Comparison of ENCODE assay signal across 1 cellular context in the genomic region with DNA sequence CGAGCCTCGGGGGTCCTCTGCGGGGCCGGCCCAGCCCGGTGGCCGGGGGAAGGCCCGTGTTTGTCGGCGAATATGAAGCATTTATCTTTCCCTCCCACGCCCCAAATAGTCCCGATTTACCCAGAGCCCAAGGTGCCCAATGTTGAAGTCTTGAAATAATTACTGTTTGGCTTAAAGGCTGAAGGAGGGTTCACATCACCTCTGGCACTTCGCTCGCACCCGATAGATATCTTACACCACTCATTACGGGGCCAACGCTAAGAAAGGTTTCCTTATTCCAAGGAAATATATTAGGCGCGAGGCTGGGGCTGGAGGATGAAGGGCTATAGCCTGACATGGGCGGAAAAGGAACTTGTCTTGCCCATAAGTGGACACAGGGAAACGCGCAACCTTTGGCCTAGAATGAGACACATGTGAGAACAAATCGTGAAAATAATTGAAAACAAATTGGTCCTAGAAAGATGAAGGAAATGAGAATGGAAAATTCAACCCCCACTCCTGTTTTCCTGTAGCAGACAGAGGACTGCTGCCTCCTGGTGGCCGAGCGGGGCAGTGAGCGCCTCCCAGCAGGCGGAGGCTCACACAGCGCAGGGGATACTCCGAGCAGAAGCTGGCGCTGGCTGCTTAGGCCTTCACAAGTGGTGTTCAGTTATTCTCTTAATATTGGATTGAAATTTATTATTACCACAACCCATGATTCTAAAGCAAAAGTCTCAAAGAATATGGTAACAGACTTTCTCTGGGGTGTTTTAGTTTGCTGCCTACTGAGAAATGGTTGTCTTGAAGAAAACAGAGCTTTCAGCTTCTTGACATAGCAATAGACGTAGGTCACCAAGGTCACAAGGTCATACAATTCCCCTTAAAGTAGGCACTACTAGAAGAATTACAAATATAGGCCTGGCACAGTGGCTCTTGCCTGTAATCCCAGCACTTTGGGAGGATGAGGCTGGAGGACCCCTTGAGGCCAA.
TF ChIP-seq lines count a peak whose summit lies in the region.

No MANE protein-coding gene starts in this region.

TF ChIP-seq in HEK293, 187 proteins besides CTCF, POLR2A, EP300 and RAD21 (continued from another document and continues in another):
- 0 out of 2 replicates have a peak, but pooled peaks have one; percentile 29 for TF ChIP-seq ZNF660 (tag by site-specific recombination; IDR thresholded peaks at IDR 0.05)
- TF ChIP-seq, protein P1, sequence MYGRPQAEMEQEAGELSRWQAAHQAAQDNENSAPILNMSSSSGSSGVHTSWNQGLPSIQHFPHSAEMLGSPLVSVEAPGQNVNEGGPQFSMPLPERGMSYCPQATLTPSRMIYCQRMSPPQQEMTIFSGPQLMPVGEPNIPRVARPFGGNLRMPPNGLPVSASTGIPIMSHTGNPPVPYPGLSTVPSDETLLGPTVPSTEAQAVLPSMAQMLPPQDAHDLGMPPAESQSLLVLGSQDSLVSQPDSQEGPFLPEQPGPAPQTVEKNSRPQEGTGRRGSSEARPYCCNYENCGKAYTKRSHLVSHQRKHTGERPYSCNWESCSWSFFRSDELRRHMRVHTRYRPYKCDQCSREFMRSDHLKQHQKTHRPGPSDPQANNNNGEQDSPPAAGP (tag by site-specific recombination; IDR thresholded peaks at IDR 0.05): no peak
- TF ChIP-seq, protein P2, sequence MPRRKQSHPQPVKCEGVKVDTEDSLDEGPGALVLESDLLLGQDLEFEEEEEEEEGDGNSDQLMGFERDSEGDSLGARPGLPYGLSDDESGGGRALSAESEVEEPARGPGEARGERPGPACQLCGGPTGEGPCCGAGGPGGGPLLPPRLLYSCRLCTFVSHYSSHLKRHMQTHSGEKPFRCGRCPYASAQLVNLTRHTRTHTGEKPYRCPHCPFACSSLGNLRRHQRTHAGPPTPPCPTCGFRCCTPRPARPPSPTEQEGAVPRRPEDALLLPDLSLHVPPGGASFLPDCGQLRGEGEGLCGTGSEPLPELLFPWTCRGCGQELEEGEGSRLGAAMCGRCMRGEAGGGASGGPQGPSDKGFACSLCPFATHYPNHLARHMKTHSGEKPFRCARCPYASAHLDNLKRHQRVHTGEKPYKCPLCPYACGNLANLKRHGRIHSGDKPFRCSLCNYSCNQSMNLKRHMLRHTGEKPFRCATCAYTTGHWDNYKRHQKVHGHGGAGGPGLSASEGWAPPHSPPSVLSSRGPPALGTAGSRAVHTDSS (tag by site-specific recombination; IDR thresholded peaks at IDR 0.05): no peak
- TF ChIP-seq, protein P3, sequence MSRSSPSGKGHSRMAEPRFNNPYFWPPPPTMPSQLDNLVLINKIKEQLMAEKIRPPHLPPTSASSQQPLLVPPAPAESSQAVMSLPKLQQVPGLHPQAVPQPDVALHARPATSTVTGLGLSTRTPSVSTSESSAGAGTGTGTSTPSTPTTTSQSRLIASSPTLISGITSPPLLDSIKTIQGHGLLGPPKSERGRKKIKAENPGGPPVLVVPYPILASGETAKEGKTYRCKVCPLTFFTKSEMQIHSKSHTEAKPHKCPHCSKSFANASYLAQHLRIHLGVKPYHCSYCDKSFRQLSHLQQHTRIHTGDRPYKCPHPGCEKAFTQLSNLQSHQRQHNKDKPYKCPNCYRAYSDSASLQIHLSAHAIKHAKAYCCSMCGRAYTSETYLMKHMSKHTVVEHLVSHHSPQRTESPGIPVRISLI (tag by site-specific recombination; IDR thresholded peaks at IDR 0.05): no peak
- no peak for TF ChIP-seq HOXA7 (CRISPR knock-in tag; IDR thresholded peaks at IDR 0.05; ENCODE audit: borderline replicate concordance)
- TF ChIP-seq ZBTB8A (tag by site-specific recombination; IDR thresholded peaks at IDR 0.05): peak; percentile 53
- TF ChIP-seq, protein P4, sequence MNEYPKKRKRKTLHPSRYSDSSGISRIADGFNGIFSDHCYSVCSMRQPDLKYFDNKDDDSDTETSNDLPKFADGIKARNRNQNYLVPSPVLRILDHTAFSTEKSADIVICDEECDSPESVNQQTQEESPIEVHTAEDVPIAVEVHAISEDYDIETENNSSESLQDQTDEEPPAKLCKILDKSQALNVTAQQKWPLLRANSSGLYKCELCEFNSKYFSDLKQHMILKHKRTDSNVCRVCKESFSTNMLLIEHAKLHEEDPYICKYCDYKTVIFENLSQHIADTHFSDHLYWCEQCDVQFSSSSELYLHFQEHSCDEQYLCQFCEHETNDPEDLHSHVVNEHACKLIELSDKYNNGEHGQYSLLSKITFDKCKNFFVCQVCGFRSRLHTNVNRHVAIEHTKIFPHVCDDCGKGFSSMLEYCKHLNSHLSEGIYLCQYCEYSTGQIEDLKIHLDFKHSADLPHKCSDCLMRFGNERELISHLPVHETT (tag by site-specific recombination; IDR thresholded peaks at IDR 0.05): no peak
- no peak for TF ChIP-seq BCL11B (tag by site-specific recombination; IDR thresholded peaks at IDR 0.05; ENCODE audit: low read depth)
- 0 out of 2 replicates have a peak, but pooled peaks have one; percentile 13 for TF ChIP-seq ZBTB20 (tag by site-specific recombination; IDR thresholded peaks at IDR 0.05)
- no peak for TF ChIP-seq SALL2 (tag by site-specific recombination; IDR thresholded peaks at IDR 0.05; ENCODE audit: borderline replicate concordance)
- 0 out of 2 replicates have a peak, but pooled peaks have one; percentile 2 for TF ChIP-seq GLIS2 (tag by site-specific recombination; IDR thresholded peaks at IDR 0.05)
- TF ChIP-seq, protein P5, sequence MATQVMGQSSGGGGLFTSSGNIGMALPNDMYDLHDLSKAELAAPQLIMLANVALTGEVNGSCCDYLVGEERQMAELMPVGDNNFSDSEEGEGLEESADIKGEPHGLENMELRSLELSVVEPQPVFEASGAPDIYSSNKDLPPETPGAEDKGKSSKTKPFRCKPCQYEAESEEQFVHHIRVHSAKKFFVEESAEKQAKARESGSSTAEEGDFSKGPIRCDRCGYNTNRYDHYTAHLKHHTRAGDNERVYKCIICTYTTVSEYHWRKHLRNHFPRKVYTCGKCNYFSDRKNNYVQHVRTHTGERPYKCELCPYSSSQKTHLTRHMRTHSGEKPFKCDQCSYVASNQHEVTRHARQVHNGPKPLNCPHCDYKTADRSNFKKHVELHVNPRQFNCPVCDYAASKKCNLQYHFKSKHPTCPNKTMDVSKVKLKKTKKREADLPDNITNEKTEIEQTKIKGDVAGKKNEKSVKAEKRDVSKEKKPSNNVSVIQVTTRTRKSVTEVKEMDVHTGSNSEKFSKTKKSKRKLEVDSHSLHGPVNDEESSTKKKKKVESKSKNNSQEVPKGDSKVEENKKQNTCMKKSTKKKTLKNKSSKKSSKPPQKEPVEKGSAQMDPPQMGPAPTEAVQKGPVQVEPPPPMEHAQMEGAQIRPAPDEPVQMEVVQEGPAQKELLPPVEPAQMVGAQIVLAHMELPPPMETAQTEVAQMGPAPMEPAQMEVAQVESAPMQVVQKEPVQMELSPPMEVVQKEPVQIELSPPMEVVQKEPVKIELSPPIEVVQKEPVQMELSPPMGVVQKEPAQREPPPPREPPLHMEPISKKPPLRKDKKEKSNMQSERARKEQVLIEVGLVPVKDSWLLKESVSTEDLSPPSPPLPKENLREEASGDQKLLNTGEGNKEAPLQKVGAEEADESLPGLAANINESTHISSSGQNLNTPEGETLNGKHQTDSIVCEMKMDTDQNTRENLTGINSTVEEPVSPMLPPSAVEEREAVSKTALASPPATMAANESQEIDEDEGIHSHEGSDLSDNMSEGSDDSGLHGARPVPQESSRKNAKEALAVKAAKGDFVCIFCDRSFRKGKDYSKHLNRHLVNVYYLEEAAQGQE (tag by site-specific recombination; IDR thresholded peaks at IDR 0.05): no peak
- TF ChIP-seq GLI4 (tag by site-specific recombination; IDR thresholded peaks at IDR 0.05): no peak
- TF ChIP-seq, protein P6, sequence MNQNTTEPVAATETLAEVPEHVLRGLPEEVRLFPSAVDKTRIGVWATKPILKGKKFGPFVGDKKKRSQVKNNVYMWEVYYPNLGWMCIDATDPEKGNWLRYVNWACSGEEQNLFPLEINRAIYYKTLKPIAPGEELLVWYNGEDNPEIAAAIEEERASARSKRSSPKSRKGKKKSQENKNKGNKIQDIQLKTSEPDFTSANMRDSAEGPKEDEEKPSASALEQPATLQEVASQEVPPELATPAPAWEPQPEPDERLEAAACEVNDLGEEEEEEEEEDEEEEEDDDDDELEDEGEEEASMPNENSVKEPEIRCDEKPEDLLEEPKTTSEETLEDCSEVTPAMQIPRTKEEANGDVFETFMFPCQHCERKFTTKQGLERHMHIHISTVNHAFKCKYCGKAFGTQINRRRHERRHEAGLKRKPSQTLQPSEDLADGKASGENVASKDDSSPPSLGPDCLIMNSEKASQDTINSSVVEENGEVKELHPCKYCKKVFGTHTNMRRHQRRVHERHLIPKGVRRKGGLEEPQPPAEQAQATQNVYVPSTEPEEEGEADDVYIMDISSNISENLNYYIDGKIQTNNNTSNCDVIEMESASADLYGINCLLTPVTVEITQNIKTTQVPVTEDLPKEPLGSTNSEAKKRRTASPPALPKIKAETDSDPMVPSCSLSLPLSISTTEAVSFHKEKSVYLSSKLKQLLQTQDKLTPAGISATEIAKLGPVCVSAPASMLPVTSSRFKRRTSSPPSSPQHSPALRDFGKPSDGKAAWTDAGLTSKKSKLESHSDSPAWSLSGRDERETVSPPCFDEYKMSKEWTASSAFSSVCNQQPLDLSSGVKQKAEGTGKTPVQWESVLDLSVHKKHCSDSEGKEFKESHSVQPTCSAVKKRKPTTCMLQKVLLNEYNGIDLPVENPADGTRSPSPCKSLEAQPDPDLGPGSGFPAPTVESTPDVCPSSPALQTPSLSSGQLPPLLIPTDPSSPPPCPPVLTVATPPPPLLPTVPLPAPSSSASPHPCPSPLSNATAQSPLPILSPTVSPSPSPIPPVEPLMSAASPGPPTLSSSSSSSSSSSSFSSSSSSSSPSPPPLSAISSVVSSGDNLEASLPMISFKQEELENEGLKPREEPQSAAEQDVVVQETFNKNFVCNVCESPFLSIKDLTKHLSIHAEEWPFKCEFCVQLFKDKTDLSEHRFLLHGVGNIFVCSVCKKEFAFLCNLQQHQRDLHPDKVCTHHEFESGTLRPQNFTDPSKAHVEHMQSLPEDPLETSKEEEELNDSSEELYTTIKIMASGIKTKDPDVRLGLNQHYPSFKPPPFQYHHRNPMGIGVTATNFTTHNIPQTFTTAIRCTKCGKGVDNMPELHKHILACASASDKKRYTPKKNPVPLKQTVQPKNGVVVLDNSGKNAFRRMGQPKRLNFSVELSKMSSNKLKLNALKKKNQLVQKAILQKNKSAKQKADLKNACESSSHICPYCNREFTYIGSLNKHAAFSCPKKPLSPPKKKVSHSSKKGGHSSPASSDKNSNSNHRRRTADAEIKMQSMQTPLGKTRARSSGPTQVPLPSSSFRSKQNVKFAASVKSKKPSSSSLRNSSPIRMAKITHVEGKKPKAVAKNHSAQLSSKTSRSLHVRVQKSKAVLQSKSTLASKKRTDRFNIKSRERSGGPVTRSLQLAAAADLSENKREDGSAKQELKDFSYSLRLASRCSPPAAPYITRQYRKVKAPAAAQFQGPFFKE (tag by site-specific recombination; IDR thresholded peaks at IDR 0.05; ENCODE audit: borderline replicate concordance): no peak
- no peak for TF ChIP-seq ZNF16 (tag by site-specific recombination; IDR thresholded peaks at IDR 0.05; ENCODE audit: low read depth)
- TF ChIP-seq ZNF214 (tag by site-specific recombination; IDR thresholded peaks at IDR 0.05; ENCODE audit: borderline replicate concordance): no peak
- TF ChIP-seq ZBTB17 (tag by site-specific recombination; IDR thresholded peaks at IDR 0.05): 0 out of 2 replicates have a peak, but pooled peaks have one; percentile 15
- no peak for TF ChIP-seq ZBTB21 (tag by site-specific recombination; IDR thresholded peaks at IDR 0.05)
- TF ChIP-seq ZBTB7A (tag by site-specific recombination; IDR thresholded peaks at IDR 0.05; ENCODE audit: low read depth): no peak
- peak; percentile 19; the same call in 1 of the 2 replicates for TF ChIP-seq GLIS1 (tag by site-specific recombination; IDR thresholded peaks at IDR 0.05)
- TF ChIP-seq ZNF2 (tag by site-specific recombination; IDR thresholded peaks at IDR 0.05): no peak
- TF ChIP-seq PRDM1 (tag by site-specific recombination; IDR thresholded peaks at IDR 0.05): peak; percentile 58; the same call in 1 of the 2 replicates
- TF ChIP-seq ZNF335 (tag by site-specific recombination; conservative IDR thresholded peaks at IDR 0.05): peak; percentile 97
- peak; percentile 74 for TF ChIP-seq ZNF366 (tag by site-specific recombination; conservative IDR thresholded peaks at IDR 0.05)
- no peak for TF ChIP-seq ZNF510 (tag by site-specific recombination; IDR thresholded peaks at IDR 0.05; ENCODE audit: insufficient replicate concordance)
- TF ChIP-seq ZNF596 (tag by site-specific recombination; IDR thresholded peaks at IDR 0.05): no peak
- TF ChIP-seq, protein P7, sequence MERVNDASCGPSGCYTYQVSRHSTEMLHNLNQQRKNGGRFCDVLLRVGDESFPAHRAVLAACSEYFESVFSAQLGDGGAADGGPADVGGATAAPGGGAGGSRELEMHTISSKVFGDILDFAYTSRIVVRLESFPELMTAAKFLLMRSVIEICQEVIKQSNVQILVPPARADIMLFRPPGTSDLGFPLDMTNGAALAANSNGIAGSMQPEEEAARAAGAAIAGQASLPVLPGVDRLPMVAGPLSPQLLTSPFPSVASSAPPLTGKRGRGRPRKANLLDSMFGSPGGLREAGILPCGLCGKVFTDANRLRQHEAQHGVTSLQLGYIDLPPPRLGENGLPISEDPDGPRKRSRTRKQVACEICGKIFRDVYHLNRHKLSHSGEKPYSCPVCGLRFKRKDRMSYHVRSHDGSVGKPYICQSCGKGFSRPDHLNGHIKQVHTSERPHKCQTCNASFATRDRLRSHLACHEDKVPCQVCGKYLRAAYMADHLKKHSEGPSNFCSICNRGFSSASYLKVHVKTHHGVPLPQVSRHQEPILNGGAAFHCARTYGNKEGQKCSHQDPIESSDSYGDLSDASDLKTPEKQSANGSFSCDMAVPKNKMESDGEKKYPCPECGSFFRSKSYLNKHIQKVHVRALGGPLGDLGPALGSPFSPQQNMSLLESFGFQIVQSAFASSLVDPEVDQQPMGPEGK (tag by site-specific recombination; IDR thresholded peaks at IDR 0.05): no peak
- TF ChIP-seq IKZF3 (tag by site-specific recombination; IDR thresholded peaks at IDR 0.05): 0 out of 2 replicates have a peak, but pooled peaks have one; percentile 76
- TF ChIP-seq KLF1 (tag by site-specific recombination; IDR thresholded peaks at IDR 0.05): no peak
- no peak for TF ChIP-seq ZNF707 (tag by site-specific recombination; IDR thresholded peaks at IDR 0.05)
- TF ChIP-seq ZNF654 (tag by site-specific recombination; IDR thresholded peaks at IDR 0.05; ENCODE audit: low read depth): peak; percentile 49
- TF ChIP-seq ZNF670 (tag by site-specific recombination; IDR thresholded peaks at IDR 0.05; ENCODE audit: low read depth): no peak
- TF ChIP-seq ZNF792 (tag by site-specific recombination; IDR thresholded peaks at IDR 0.05): no peak
- TF ChIP-seq ZNF837 (tag by site-specific recombination; IDR thresholded peaks at IDR 0.05): no peak
- no peak for TF ChIP-seq MEIS1 (CRISPR knock-in tag; IDR thresholded peaks at IDR 0.05; ENCODE audit: borderline replicate concordance)
- no peak for TF ChIP-seq ZNF23 (tag by site-specific recombination; IDR thresholded peaks at IDR 0.05; ENCODE audit: borderline replicate concordance)
- TF ChIP-seq ZNF292 (tag by site-specific recombination; IDR thresholded peaks at IDR 0.05; ENCODE audit: borderline replicate concordance, low read depth): no peak
- 0 out of 2 replicates have a peak, but pooled peaks have one; percentile 10 for TF ChIP-seq ZIC2 (tag by site-specific recombination; IDR thresholded peaks at IDR 0.05)
- TF ChIP-seq, protein P8, sequence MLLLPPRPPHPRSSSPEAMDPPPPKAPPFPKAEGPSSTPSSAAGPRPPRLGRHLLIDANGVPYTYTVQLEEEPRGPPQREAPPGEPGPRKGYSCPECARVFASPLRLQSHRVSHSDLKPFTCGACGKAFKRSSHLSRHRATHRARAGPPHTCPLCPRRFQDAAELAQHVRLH (tag by site-specific recombination; IDR thresholded peaks at IDR 0.05): no peak
- no peak for TF ChIP-seq ZNF324 (tag by site-specific recombination; IDR thresholded peaks at IDR 0.05)
- no peak for TF ChIP-seq ZNF791 (tag by site-specific recombination; IDR thresholded peaks at IDR 0.05)
- 0 out of 2 replicates have a peak, but pooled peaks have one; percentile 42 for TF ChIP-seq ZSCAN30 (tag by site-specific recombination; IDR thresholded peaks at IDR 0.05)
- no peak for TF ChIP-seq ZNF175 (tag by site-specific recombination; IDR thresholded peaks at IDR 0.05)
